In the genomic region with DNA sequence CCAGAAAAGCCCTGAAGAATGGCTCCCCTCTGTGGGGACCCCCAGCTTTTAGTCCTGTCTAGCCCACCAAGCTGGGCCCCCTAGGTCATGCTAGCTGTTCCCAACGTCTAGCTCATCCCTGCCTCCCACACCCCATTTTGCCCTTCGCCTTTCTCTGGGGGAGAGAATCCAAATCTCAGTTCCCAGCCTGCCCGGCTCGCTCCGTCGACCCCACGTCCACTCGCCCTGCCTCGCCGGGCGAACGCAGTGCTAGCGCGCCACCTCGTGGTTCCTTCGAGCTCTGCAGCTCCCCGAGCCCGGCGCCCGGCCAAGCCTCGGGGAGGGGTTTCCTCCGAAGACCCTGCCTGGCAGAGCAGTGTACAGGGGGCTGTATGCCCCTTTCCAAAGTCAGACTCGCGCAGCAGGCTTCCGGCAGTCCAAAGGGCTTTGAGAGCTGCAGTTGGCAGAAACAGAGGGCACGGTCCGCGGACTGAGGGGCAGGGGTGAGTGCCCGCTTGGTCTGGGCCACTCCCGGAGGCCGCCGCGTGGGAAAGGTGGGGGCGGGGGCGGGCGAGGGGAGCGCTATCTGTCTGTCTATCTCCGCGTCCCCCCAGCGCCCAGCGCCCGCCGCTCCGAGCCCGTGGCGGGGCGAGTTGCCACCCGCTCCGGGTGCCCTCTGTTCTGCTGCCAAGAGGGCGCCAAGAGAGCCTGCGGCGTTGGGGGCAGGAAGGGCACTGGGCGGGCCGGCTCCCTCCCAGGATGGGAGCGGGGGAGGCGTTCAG, we compare ENCODE assay signal across 1 cellular context.
TF ChIP-seq lines count a peak whose summit lies in the region.

No MANE protein-coding gene starts in this region.

TF ChIP-seq in HepG2, 621 proteins besides CTCF, POLR2A, EP300 and RAD21 (continued from another document and continues in another):
- TF ChIP-seq, protein P1, sequence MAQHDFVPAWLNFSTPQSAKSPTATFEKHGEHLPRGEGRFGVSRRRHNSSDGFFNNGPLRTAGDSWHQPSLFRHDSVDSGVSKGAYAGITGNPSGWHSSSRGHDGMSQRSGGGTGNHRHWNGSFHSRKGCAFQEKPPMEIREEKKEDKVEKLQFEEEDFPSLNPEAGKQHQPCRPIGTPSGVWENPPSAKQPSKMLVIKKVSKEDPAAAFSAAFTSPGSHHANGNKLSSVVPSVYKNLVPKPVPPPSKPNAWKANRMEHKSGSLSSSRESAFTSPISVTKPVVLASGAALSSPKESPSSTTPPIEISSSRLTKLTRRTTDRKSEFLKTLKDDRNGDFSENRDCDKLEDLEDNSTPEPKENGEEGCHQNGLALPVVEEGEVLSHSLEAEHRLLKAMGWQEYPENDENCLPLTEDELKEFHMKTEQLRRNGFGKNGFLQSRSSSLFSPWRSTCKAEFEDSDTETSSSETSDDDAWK (CRISPR knock-in tag; IDR thresholded peaks at IDR 0.05), result no peak
- TF ChIP-seq GTF3A (CRISPR knock-in tag; conservative IDR thresholded peaks at IDR 0.05) (no peak), UBTF (CRISPR knock-in tag; IDR thresholded peaks at IDR 0.05) (peak; percentile 43; the same call in 1 of the 2 replicates), HMGXB4 (CRISPR knock-in tag; IDR thresholded peaks at IDR 0.05; ENCODE audit: borderline replicate concordance in 1 of 2, low read depth in 1 of 2) (0 out of 4 replicates have a peak, but pooled peaks of 1 of the 2 experiments have one; percentile 48), SCMH1 (CRISPR knock-in tag; IDR thresholded peaks at IDR 0.05; ENCODE audit: borderline replicate concordance) (no peak), HOXA7 (CRISPR knock-in tag; IDR thresholded peaks at IDR 0.05) (no peak; the same call in 1 of the 2 replicates), ZBTB7A (CRISPR knock-in tag; IDR thresholded peaks at IDR 0.05) (peak; percentile 61), SP1 (IDR thresholded peaks at IDR 0.05) (no peak), SP1 (CRISPR knock-in tag; IDR thresholded peaks at IDR 0.05) (peak; percentile 19; the same call in 1 of the 2 replicates), ZNF768 (CRISPR knock-in tag; IDR thresholded peaks at IDR 0.05) (peak; percentile 70), HNRNPLL (IDR thresholded peaks at IDR 0.05; ENCODE audit: low read depth, low read length, poor library complexity, severe bottlenecking) (peak; percentile 52), CEBPB (IDR thresholded peaks at IDR 0.05; ENCODE audit: borderline replicate concordance, low read depth, low read length) (no peak), ZNF549 (CRISPR knock-in tag; IDR thresholded peaks at IDR 0.05) (no peak), HNRNPL (IDR thresholded peaks at IDR 0.05; ENCODE audit: low read depth, low read length) (peak; percentile 70; the same call in 1 of the 2 replicates), ZBTB2 (CRISPR knock-in tag; IDR thresholded peaks at IDR 0.05; ENCODE audit: low read depth) (0 out of 2 replicates have a peak, but pooled peaks have one; percentile 35), ZNF124 (CRISPR knock-in tag; IDR thresholded peaks at IDR 0.05) (peak; percentile 70; the same call in 1 of the 2 replicates), KDM2A (CRISPR knock-in tag; IDR thresholded peaks at IDR 0.05; ENCODE audit: borderline replicate concordance, low read depth) (peak; percentile 95), PHF8 (CRISPR knock-in tag; IDR thresholded peaks at IDR 0.05) (peak; percentile 33; the same call in 1 of the 2 replicates), TEF (CRISPR knock-in tag; IDR thresholded peaks at IDR 0.05) (no peak), ZNF670 (CRISPR knock-in tag; IDR thresholded peaks at IDR 0.05; ENCODE audit: borderline replicate concordance) (no peak), MAZ (IDR thresholded peaks at IDR 0.05; ENCODE audit: borderline replicate concordance, low read depth, low read length) (peak; percentile 46; the same call in 1 of the 2 replicates), MAZ (CRISPR knock-in tag; IDR thresholded peaks at IDR 0.05; ENCODE audit: low read depth) (peak; percentile 77; the same call in 1 of the 2 replicates), ZNF703 (CRISPR knock-in tag; IDR thresholded peaks at IDR 0.05; ENCODE audit: borderline replicate concordance) (0 out of 2 replicates have a peak, but pooled peaks have one; percentile 22), ATF7-NPFF (CRISPR knock-in tag; IDR thresholded peaks at IDR 0.05; ENCODE audit: low read depth) (0 out of 2 replicates have a peak, but pooled peaks have one; percentile 26), ZSCAN30 (CRISPR knock-in tag; IDR thresholded peaks at IDR 0.05) (no peak), MZF1 (CRISPR knock-in tag; IDR thresholded peaks at IDR 0.05; ENCODE audit: borderline replicate concordance) (peak; percentile 30; the same call in 1 of the 2 replicates), ZNF777 (CRISPR knock-in tag; IDR thresholded peaks at IDR 0.05) (peak; percentile 85), ZNF652 (CRISPR knock-in tag; IDR thresholded peaks at IDR 0.05; ENCODE audit: borderline replicate concordance, low read depth) (no peak), MYNN (CRISPR knock-in tag; IDR thresholded peaks at IDR 0.05; ENCODE audit: low read depth) (peak; percentile 68; the same call in 1 of the 2 replicates), DBP (CRISPR knock-in tag; IDR thresholded peaks at IDR 0.05; ENCODE audit: not compliant biosample characterization) (no peak), CBX1 (IDR thresholded peaks at IDR 0.05; ENCODE audit: low read depth) (peak; percentile 50), BHLHE40 (IDR thresholded peaks at IDR 0.05; ENCODE audit: low read length) (no peak), PAWR (CRISPR knock-in tag; IDR thresholded peaks at IDR 0.05; ENCODE audit: borderline replicate concordance) (no peak)
- TF ChIP-seq, protein P2, sequence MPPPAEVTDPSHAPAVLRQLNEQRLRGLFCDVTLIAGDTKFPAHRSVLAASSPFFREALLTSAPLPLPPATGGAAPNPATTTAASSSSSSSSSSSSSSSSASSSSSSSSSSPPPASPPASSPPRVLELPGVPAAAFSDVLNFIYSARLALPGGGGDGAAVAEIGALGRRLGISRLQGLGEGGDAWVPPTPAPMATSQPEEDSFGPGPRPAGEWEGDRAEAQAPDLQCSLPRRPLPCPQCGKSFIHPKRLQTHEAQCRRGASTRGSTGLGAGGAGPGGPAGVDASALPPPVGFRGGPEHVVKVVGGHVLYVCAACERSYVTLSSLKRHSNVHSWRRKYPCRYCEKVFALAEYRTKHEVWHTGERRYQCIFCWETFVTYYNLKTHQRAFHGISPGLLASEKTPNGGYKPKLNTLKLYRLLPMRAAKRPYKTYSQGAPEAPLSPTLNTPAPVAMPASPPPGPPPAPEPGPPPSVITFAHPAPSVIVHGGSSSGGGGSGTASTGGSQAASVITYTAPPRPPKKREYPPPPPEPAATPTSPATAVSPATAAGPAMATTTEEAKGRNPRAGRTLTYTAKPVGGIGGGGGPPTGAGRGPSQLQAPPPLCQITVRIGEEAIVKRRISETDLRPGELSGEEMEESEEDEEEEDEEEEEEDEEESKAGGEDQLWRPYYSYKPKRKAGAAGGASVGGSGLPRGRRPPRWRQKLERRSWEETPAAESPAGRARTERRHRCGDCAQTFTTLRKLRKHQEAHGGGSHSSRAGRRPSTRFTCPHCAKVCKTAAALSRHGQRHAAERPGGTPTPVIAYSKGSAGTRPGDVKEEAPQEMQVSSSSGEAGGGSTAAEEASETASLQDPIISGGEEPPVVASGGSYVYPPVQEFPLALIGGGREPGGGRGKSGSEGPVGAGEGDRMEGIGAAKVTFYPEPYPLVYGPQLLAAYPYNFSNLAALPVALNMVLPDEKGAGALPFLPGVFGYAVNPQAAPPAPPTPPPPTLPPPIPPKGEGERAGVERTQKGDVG (CRISPR knock-in tag; IDR thresholded peaks at IDR 0.05; ENCODE audit: borderline replicate concordance), result 0 out of 2 replicates have a peak, but pooled peaks have one; percentile 28
- TF ChIP-seq, protein P3, sequence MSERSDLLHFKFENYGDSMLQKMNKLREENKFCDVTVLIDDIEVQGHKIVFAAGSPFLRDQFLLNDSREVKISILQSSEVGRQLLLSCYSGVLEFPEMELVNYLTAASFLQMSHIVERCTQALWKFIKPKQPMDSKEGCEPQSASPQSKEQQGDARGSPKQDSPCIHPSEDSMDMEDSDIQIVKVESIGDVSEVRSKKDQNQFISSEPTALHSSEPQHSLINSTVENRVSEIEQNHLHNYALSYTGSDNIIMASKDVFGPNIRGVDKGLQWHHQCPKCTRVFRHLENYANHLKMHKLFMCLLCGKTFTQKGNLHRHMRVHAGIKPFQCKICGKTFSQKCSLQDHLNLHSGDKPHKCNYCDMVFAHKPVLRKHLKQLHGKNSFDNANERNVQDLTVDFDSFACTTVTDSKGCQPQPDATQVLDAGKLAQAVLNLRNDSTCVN (CRISPR knock-in tag; IDR thresholded peaks at IDR 0.05; ENCODE audit: borderline replicate concordance), result peak; percentile 66; the same call in 1 of the 2 replicates
- TF ChIP-seq, protein P4, sequence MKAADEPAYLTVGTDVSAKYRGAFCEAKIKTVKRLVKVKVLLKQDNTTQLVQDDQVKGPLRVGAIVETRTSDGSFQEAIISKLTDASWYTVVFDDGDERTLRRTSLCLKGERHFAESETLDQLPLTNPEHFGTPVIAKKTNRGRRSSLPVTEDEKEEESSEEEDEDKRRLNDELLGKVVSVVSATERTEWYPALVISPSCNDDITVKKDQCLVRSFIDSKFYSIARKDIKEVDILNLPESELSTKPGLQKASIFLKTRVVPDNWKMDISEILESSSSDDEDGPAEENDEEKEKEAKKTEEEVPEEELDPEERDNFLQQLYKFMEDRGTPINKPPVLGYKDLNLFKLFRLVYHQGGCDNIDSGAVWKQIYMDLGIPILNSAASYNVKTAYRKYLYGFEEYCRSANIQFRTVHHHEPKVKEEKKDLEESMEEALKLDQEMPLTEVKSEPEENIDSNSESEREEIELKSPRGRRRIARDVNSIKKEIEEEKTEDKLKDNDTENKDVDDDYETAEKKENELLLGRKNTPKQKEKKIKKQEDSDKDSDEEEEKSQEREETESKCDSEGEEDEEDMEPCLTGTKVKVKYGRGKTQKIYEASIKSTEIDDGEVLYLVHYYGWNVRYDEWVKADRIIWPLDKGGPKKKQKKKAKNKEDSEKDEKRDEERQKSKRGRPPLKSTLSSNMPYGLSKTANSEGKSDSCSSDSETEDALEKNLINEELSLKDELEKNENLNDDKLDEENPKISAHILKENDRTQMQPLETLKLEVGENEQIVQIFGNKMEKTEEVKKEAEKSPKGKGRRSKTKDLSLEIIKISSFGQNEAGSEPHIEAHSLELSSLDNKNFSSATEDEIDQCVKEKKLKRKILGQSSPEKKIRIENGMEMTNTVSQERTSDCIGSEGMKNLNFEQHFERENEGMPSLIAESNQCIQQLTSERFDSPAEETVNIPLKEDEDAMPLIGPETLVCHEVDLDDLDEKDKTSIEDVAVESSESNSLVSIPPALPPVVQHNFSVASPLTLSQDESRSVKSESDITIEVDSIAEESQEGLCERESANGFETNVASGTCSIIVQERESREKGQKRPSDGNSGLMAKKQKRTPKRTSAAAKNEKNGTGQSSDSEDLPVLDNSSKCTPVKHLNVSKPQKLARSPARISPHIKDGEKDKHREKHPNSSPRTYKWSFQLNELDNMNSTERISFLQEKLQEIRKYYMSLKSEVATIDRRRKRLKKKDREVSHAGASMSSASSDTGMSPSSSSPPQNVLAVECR (CRISPR knock-in tag; IDR thresholded peaks at IDR 0.05; ENCODE audit: borderline replicate concordance), result 0 out of 2 replicates have a peak, but pooled peaks have one; percentile 34
- TF ChIP-seq, protein P5, sequence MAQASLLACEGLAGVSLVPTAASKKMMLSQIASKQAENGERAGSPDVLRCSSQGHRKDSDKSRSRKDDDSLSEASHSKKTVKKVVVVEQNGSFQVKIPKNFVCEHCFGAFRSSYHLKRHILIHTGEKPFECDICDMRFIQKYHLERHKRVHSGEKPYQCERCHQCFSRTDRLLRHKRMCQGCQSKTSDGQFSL (CRISPR knock-in tag; IDR thresholded peaks at IDR 0.05), result peak; percentile 73; the same call in 1 of the 2 replicates
